8 cellular contexts compared by ENCODE assay signal in genomic region chr17:79808763-79809529, GRCh38. TPM values are rescaled to one million over a fixed set of nuclear protein-coding genes. Genes with fewer than 3 reads are reported as not detected.
DNase-seq lines count a peak whose midpoint lies in the region; ATAC-seq, FAIRE-seq and TF ChIP-seq lines count a peak whose summit lies in the region.

No MANE protein-coding gene starts in this region.

- 15 to 22% (median 18%) methylated on average over 20 of the region's 20 CpGs for WGBS in small intestine, 3 donors

- FAIRE-seq in HTR-8/SVneo (lab: Jason Lieb, UNC) (peak; percentile 65), small intestine (lab: Jason Lieb, UNC) (no peak)

- no peaks in the 10 kb centered on the region for H3K9me3 ChIP-seq in small intestine (ENCODE audit: control insufficient read depth, low read depth)

- H3K27ac ChIP-seq in small intestine (ENCODE audit: low read depth in 1 of 2, low read length in 1 of 2) = no peak overlapping the region

- peak; percentile 36 for TF ChIP-seq CTCF in fibroblast of villous mesenchyme (IDR thresholded peaks at IDR 0.05; ENCODE audit: insufficient read depth, low read depth, low read length)

- DNase-seq in DMS153 treated with DMSO at 0.1 percent for 48 hours (lab: John Stamatoyannopoulos, UW; ENCODE audit: unreplicated experiment) = peak; percentile 72
- DNase-seq in HTR-8/SVneo (ENCODE audit: insufficient read length, low spot score) = peak; percentile 47
- DNase-seq in SHP77 (lab: John Stamatoyannopoulos, UW) = peak; percentile 75 to 79
- no peak for DNase-seq in fibroblast of villous mesenchyme (ENCODE audit: low read depth)
- peak; percentile 87 for DNase-seq in small intestine

- H3K4me1 ChIP-seq in small intestine (ENCODE audit: control insufficient read depth in 2 of 2, insufficient read depth in 1 of 2, low read depth in 1 of 2, low read length in 1 of 2) = no peaks in the 10 kb centered on the region

- peaks cover 0 to 65% of the 10 kb centered on the region in 2 donors for H3K27me3 ChIP-seq in small intestine (ENCODE audit: control insufficient read depth in 2 of 2, insufficient read depth in 2 of 2, low read length in 2 of 2)

- H3K36me3 ChIP-seq in small intestine (ENCODE audit: control insufficient read depth in 2 of 2, insufficient read depth in 2 of 2, low read length in 2 of 2) = no peaks in the 10 kb centered on the region

- no peak for ATAC-seq in HG02588 (IDR thresholded peaks at IDR 0.05; ENCODE audit: unreplicated experiment)
- ATAC-seq in GM19452 (IDR thresholded peaks at IDR 0.05; ENCODE audit: unreplicated experiment) = no peak
- no peak for ATAC-seq in HG03520 (IDR thresholded peaks at IDR 0.05; ENCODE audit: unreplicated experiment)

- H3K4me3 ChIP-seq in fibroblast of villous mesenchyme (ENCODE audit: low read depth, low read length) = no peak overlapping the region
- H3K4me3 ChIP-seq in small intestine (ENCODE audit: low read depth in 1 of 2, low read length in 2 of 2) = no peak overlapping the region

RNA-seq across cellular contexts. Expression of gene CBX8, which starts 12.1 kb away (rescaled TPM):
- 3.2 and 4.7 TPM in 2 replicates for total RNA-seq in fibroblast of villous mesenchyme
- polyA plus RNA-seq in small intestine = 1 to 10 TPM; 2.7 to 6.1 (median 4.5) TPM

RNA-seq across cellular contexts. Expression of gene CBX4, which starts 30.3 kb away (rescaled TPM):
- 13.0 and 19.0 TPM in 2 replicates for total RNA-seq in fibroblast of villous mesenchyme
- polyA plus RNA-seq in small intestine = 10 to 100 TPM in 1 of 3 donors, 1 to 10 TPM in 2; 5.4 to 15.2 (median 6.3) TPM

RNA-seq across cellular contexts. Expression of gene CBX2, which starts 31.0 kb away (rescaled TPM):
- total RNA-seq in fibroblast of villous mesenchyme = 0.86 and 1.3 TPM in 2 replicates
- polyA plus RNA-seq in small intestine = 1 to 10 TPM in 2 of 3 donors, under 1 TPM in 1; 0.22 to 2.3 (median 1.9) TPM
